In genomic region chr2:227450921-227451654, GRCh38 we compare ENCODE assay signal across 11 cellular contexts. TPM values are rescaled to one million over a fixed set of nuclear protein-coding genes. Genes with fewer than 3 reads are reported as not detected.
DNase-seq lines count a peak whose midpoint lies in the region; ATAC-seq and TF ChIP-seq lines count a peak whose summit lies in the region.
"Had no signal": no experiment of that assay in that cellular context is flagged by ENCODE, and none has a peak within 500 bp of the region (broad histone marks: within the 10 kb centered on the region; RNA-seq: fewer than 3 reads in every experiment).

No MANE protein-coding gene starts in this region.

- no peaks in the 10 kb centered on the region for H3K9me3 Mint-ChIP-seq in Caco-2 (ENCODE audit: unreplicated experiment)
- H3K9me3 Mint-ChIP-seq in activated T-cell treated with anti-CD3 and anti-CD28 coated beads, Interleukin-2, amount 50 U/mL, for 4 hours = no peaks in the 10 kb centered on the region
- H3K9me3 Mint-ChIP-seq: CD8-positive, alpha-beta T cell; T-helper 1 cell treated with Interleukin-12 subunit alpha and Interleukin-12 subunit beta and Interleukin-4 antibody, amounts not matched to agents 30 μg/mL and 1 μg/mL, for 36 hours had no signal

- H3K9me3 ChIP-seq in Caco-2 = no peaks in the 10 kb centered on the region

- H3K27ac Mint-ChIP-seq in Caco-2 (ENCODE audit: unreplicated experiment) = peak overlapping the region; percentile 84
- H3K27ac Mint-ChIP-seq: CD8-positive, alpha-beta T cell; T-helper 1 cell treated with Interleukin-12 subunit alpha and Interleukin-12 subunit beta and Interleukin-4 antibody, amounts not matched to agents 30 μg/mL and 1 μg/mL, for 36 hours had no signal

- POLR2A ChIA-PET in Caco-2 (lab: Charles Lee) = no interaction called here

- peaks cover 27% of the 10 kb centered on the region for H3K4me1 Mint-ChIP-seq in Caco-2 (ENCODE audit: low read depth, unreplicated experiment)
- peaks cover 8% of the 10 kb centered on the region for H3K4me1 Mint-ChIP-seq in activated T-cell treated with anti-CD3 and anti-CD28 coated beads, Interleukin-2, amount 50 U/mL, for 4 hours (ENCODE audit: low read depth)

- H3K4me1 ChIP-seq in Caco-2 = peaks cover 48% of the 10 kb centered on the region

- CTCF ChIA-PET in Caco-2 (lab: Charles Lee) = no interaction called here

- H3K36me3 ChIP-seq in Caco-2 (ENCODE audit: control insufficient read depth, insufficient read depth, low read length) = no peaks in the 10 kb centered on the region

- TF ChIP-seq CTCF in Caco-2 (IDR thresholded peaks at IDR 0.05; ENCODE audit: insufficient read depth in 1 of 2, low read depth in 1 of 2, low read length in 1 of 2, severe bottlenecking in 1 of 2, unreplicated experiment in 1 of 2) = no peak
- TF ChIP-seq CTCF in foreskin fibroblast (IDR thresholded peaks at IDR 0.05; ENCODE audit: low read depth, low read length) = no peak
- no peak for TF ChIP-seq CTCF in omental fat pad (IDR thresholded peaks at IDR 0.05)

- H3K4me3 ChIP-seq in Caco-2 (ENCODE audit: low read depth, low read length) = no peak overlapping the region
- no peak overlapping the region for H3K4me3 ChIP-seq in foreskin fibroblast (ENCODE audit: low read depth in 1 of 2, low read length in 2 of 2)

- intact Hi-C loops in Caco-2 (cut with micrococcal nuclease; ENCODE audit: unreplicated experiment) = loop anchor here (5.0 kb wide), 1 partner anchor 44 kb away; no protein-coding TSS in a partner anchor

- DNase-seq in Caco-2 (peak; percentile 44 to 58), SIG-M5 (lab: John Stamatoyannopoulos, UW) (peak; percentile 54), foreskin fibroblast (peak; percentile 55 to 57), omental fat pad (ENCODE audit: low spot score) (no peak), inferior parietal cortex (ENCODE audit: extremely low spot score) (no peak), HCEC 1CT (no peak), activated T-cell treated with anti-CD3 and anti-CD28 coated beads for 4 hours (no peak)
- DNase-seq in activated T-cell treated with anti-CD3 and anti-CD28 coated beads, Interleukin-2, amount 50 U/mL, for 4 hours = no peak
- DNase-seq: CD8-positive, alpha-beta T cell; NCI-H82 had no signal

- H3K4me3 Mint-ChIP-seq in Caco-2 (ENCODE audit: unreplicated experiment) = peak overlapping the region; percentile 12
- H3K4me3 Mint-ChIP-seq in activated T-cell treated with anti-CD3 and anti-CD28 coated beads, Interleukin-2, amount 50 U/mL, for 4 hours = no peak overlapping the region
- H3K4me3 Mint-ChIP-seq: CD8-positive, alpha-beta T cell; T-helper 1 cell treated with Interleukin-12 subunit alpha and Interleukin-12 subunit beta and Interleukin-4 antibody, amounts not matched to agents 30 μg/mL and 1 μg/mL, for 36 hours had no signal

- H3K27me3 ChIP-seq in Caco-2 (replicated peaks; ENCODE audit: control insufficient read depth, insufficient read depth, low read length) = no peaks in the 10 kb centered on the region

- peaks cover 6% of the 10 kb centered on the region for H3K36me3 Mint-ChIP-seq in Caco-2 (ENCODE audit: insufficient read depth, unreplicated experiment)
- H3K36me3 Mint-ChIP-seq in activated T-cell treated with anti-CD3 and anti-CD28 coated beads, Interleukin-2, amount 50 U/mL, for 4 hours (ENCODE audit: insufficient read depth) = no peaks in the 10 kb centered on the region
- H3K36me3 Mint-ChIP-seq: CD8-positive, alpha-beta T cell had no signal

- BruUV-seq in Caco-2 (replicated peaks; lab: Mats Ljungman, UMichigan) = no TSS peak

- no peaks in the 10 kb centered on the region for H3K27me3 Mint-ChIP-seq in Caco-2 (ENCODE audit: insufficient read depth, unreplicated experiment)
- no peaks in the 10 kb centered on the region for H3K27me3 Mint-ChIP-seq in activated T-cell treated with anti-CD3 and anti-CD28 coated beads, Interleukin-2, amount 50 U/mL, for 4 hours (ENCODE audit: low read depth)

- ATAC-seq in omental fat pad (ENCODE audit: low FRiP score) = peak; percentile 86
- no peak for ATAC-seq in activated T-cell treated with anti-CD3 and anti-CD28 coated beads, Interleukin-2, amount 50 U/mL, for 4 hours
- ATAC-seq: CD8-positive, alpha-beta T cell had no signal

RNA-seq across cellular contexts. Expression of gene AGFG1, which starts 20.9 kb away (rescaled TPM):
- total RNA-seq in Caco-2 (2022) = 73.1 and 73.2 TPM in 2 replicates
- total RNA-seq in omental fat pad = 100 to 1,000 TPM in 3 of 4 donors, 10 to 100 TPM in 1; 85.7 to 265 (median 186) TPM
- total RNA-seq in activated T-cell treated with anti-CD3 and anti-CD28 coated beads, Interleukin-2, amount 50 U/mL, for 4 hours = 100 to 1,000 TPM; 200 to 228 (median 213) TPM

Comparison
In these comparisons a context has a peak if more than half of its experiments do, and no peak if none do; other contexts are left out.
1. DNase-seq: peak in Caco-2 (2 of 2), SIG-M5 (single experiment) and foreskin fibroblast (2 of 2); none in omental fat pad (single experiment), activated T-cell treated with anti-CD3 and anti-CD28 coated beads, Interleukin-2, amount 50 U/mL, for 4 hours (single experiment), inferior parietal cortex (single experiment), HCEC 1CT (single experiment) and activated T-cell treated with anti-CD3 and anti-CD28 coated beads for 4 hours (single experiment).